11 cellular contexts compared by ENCODE assay signal in the genomic region with DNA sequence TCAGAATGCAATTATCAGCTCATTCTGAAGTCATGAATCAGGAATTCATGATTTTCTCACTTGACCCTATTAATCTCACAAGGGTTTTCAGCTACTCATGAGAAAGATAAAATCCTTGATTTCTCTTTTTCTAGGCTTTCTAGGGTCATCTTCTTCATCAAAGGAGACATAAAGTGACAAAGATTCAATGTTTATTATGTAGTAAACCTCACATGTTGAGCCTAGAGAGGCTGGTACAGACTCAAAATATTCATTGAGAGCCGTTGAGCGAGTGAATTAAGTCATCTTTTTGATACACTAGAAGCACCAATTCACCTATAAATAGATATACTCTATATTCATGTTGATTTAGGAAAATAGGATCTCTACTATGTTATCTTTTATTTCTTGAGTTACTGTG.
DNase-seq lines count a peak whose midpoint lies in the region; ATAC-seq and TF ChIP-seq lines count a peak whose summit lies in the region.
"Had no signal": no experiment of that assay in that cellular context is flagged by ENCODE, and none has a peak within 500 bp of the region (broad histone marks: within the 10 kb centered on the region; RNA-seq: fewer than 3 reads in every experiment).

No MANE protein-coding gene starts in this region.

- peaks cover 58% of the 10 kb centered on the region for H3K4me1 Mint-ChIP-seq in CD8-positive, alpha-beta T cell (ENCODE audit: low read depth)
- peaks cover 86% of the 10 kb centered on the region for H3K4me1 Mint-ChIP-seq in brain
- H3K4me1 Mint-ChIP-seq in natural killer cell treated with Interleukin-12 subunit alpha and Interleukin-12 subunit beta and Interleukin-15 and Interleukin-18, amount 100 ng/mL, for 72 hours (ENCODE audit: low read depth in 2 of 2): peaks cover 57 to 59% of the 10 kb centered on the region in 2 donors

- no peaks in the 10 kb centered on the region for H3K79me1 ChIP-seq in neuronal stem cell (ENCODE audit: low read depth, low read length)

- WGBS in neuronal stem cell (ENCODE audit: extremely low coverage in 2 of 2, insufficient read length in 2 of 2, insufficient replicate concordance in 1 of 2), 2 donors: no CpG with 5 or more reads among the region's 2 CpGs

- H3K9me3 Mint-ChIP-seq in CD8-positive, alpha-beta T cell: peaks cover under 1% of the 10 kb centered on the region
- H3K9me3 Mint-ChIP-seq in brain: no peaks in the 10 kb centered on the region
- no peaks in the 10 kb centered on the region for H3K9me3 Mint-ChIP-seq in natural killer cell treated with Interleukin-12 subunit alpha and Interleukin-12 subunit beta and Interleukin-15 and Interleukin-18, amount 100 ng/mL, for 72 hours
- H3K9me3 Mint-ChIP-seq: memory B cell had no signal

- H3K9ac ChIP-seq in Karpas-422 (ENCODE audit: low read length) (no peak overlapping the region; the same call in 1 of the 2 replicates), neuronal stem cell (ENCODE audit: low read depth, low read length, poor library complexity) (no peak overlapping the region)

- no peak overlapping the region for H3K4me3 ChIP-seq in CD8-positive, alpha-beta T cell (ENCODE audit: low read depth, low read length)
- peak overlapping the region; percentile 22; the same call in 1 of the 2 replicates for H3K4me3 ChIP-seq in Karpas-422 (ENCODE audit: low read length)
- H3K4me3 ChIP-seq in neuronal stem cell (ENCODE audit: low read length in 2 of 2): no peak overlapping the region

- H3K79me2 ChIP-seq in Karpas-422 (ENCODE audit: low read length): peaks cover 12% of the 10 kb centered on the region; the same call in 1 of the 2 replicates

- peaks cover 26% of the 10 kb centered on the region for H3K36me3 ChIP-seq in CD8-positive, alpha-beta T cell (ENCODE audit: insufficient read depth, low read length)
- H3K36me3 ChIP-seq in Karpas-422 (ENCODE audit: insufficient read depth, low read length): peaks cover 29% of the 10 kb centered on the region
- H3K36me3 ChIP-seq in neuronal stem cell (replicated peaks in 1 of 2; ENCODE audit: control insufficient read depth in 2 of 2, insufficient read depth in 2 of 2, low read length in 2 of 2): peaks cover 13 to 96% of the 10 kb centered on the region in 2 donors
- H3K36me3 ChIP-seq: thoracic aorta had no signal

- no peak overlapping the region for H3K27ac ChIP-seq in CD8-positive, alpha-beta T cell (ENCODE audit: low read depth, low read length)
- H3K27ac ChIP-seq in Karpas-422 (ENCODE audit: low read length) (peak overlapping the region; percentile 35), neuronal stem cell (replicated peaks; ENCODE audit: low read length) (no peak overlapping the region)
- H3K27ac ChIP-seq: thoracic aorta had no signal

- peak overlapping the region; percentile 85 for H3K27ac Mint-ChIP-seq in CD8-positive, alpha-beta T cell
- peak overlapping the region; percentile 87 to 97 (median 93) for H3K27ac Mint-ChIP-seq in brain
- H3K27ac Mint-ChIP-seq in natural killer cell treated with Interleukin-12 subunit alpha and Interleukin-12 subunit beta and Interleukin-15 and Interleukin-18, amount 100 ng/mL, for 72 hours: peak overlapping the region; percentile 94 to 99
- H3K27ac Mint-ChIP-seq: memory B cell had no signal

- ATAC-seq in CD8-positive, alpha-beta T cell: no peak
- ATAC-seq in natural killer cell treated with Interleukin-12 subunit alpha and Interleukin-12 subunit beta and Interleukin-15 and Interleukin-18, amount 100 ng/mL, for 72 hours: no peak
- ATAC-seq in GM18870 (IDR thresholded peaks at IDR 0.05; ENCODE audit: unreplicated experiment): no peak

- no peak overlapping the region for H2AK5ac ChIP-seq in neuronal stem cell (ENCODE audit: low read depth, low read length)

- H3K4me1 ChIP-seq in CD8-positive, alpha-beta T cell (ENCODE audit: insufficient read depth, low read length): peaks cover 37% of the 10 kb centered on the region
- H3K4me1 ChIP-seq in Karpas-422 (ENCODE audit: low read length): peaks cover 43% of the 10 kb centered on the region
- H3K4me1 ChIP-seq in neuronal stem cell (ENCODE audit: control insufficient read depth in 2 of 2, insufficient read depth in 1 of 2, low read depth in 1 of 2, low read length in 2 of 2): peaks cover 7 to 14% of the 10 kb centered on the region in 2 donors

- H3K27me3 ChIP-seq in CD8-positive, alpha-beta T cell (ENCODE audit: insufficient read depth, low read length): no peaks in the 10 kb centered on the region
- H3K27me3 ChIP-seq in Karpas-422 (ENCODE audit: low read length) (no peaks in the 10 kb centered on the region), neuronal stem cell (ENCODE audit: control insufficient read depth in 3 of 3, insufficient read depth in 3 of 3, low read depth in 1 of 3, low read length in 3 of 3) (no peaks in the 10 kb centered on the region)

- no peak overlapping the region for H2BK12ac ChIP-seq in neuronal stem cell (ENCODE audit: low read length)

- H4K8ac ChIP-seq in neuronal stem cell (ENCODE audit: low read depth, low read length): no peak overlapping the region

- no peaks in the 10 kb centered on the region for H3K27me3 Mint-ChIP-seq in CD8-positive, alpha-beta T cell (ENCODE audit: low read depth)
- peaks cover 3% of the 10 kb centered on the region for H3K27me3 Mint-ChIP-seq in brain
- no peaks in the 10 kb centered on the region for H3K27me3 Mint-ChIP-seq in natural killer cell treated with Interleukin-12 subunit alpha and Interleukin-12 subunit beta and Interleukin-15 and Interleukin-18, amount 100 ng/mL, for 72 hours
- H3K27me3 Mint-ChIP-seq: memory B cell had no signal

- intact Hi-C loops in CD8-positive, alpha-beta T cell (cut with DNase I, micrococcal nuclease): loop anchor here (1.0 to 5.0 kb wide), 11 partner anchors 36 to 602 kb away; partner anchors contain the start of gene FYN (in 2 of the 2)

- POLR2A ChIA-PET in CD8-positive, alpha-beta T cell (lab: Charles Lee): interaction anchor here (0.6 to 1.9 kb wide), 18 partner anchors 25 to 336 kb away, joined by 3 to 9 read pairs (median 4); partner anchors contain the start of gene FYN

- no peak overlapping the region for H3K14ac ChIP-seq in neuronal stem cell (ENCODE audit: low read length)

- H4K91ac ChIP-seq in neuronal stem cell (ENCODE audit: low read depth, low read length, poor library complexity): no peak overlapping the region

- H3K4ac ChIP-seq in neuronal stem cell (ENCODE audit: low read length): no peak overlapping the region

- TF ChIP-seq CTCF in CD8-positive, alpha-beta T cell (IDR thresholded peaks at IDR 0.05): no peak
- no peak for TF ChIP-seq CTCF in brain (conservative IDR thresholded peaks at IDR 0.05)

- CTCF ChIA-PET in CD8-positive, alpha-beta T cell (lab: Charles Lee): interaction anchor here (0.6 to 11.7 kb wide), 43 partner anchors 9 to 331 kb away, joined by 3 to 115 read pairs (median 6); no protein-coding TSS in a partner anchor

- H3K36me3 Mint-ChIP-seq in CD8-positive, alpha-beta T cell: peaks cover 75% of the 10 kb centered on the region
- peaks cover 64% of the 10 kb centered on the region for H3K36me3 Mint-ChIP-seq in brain
- H3K36me3 Mint-ChIP-seq in natural killer cell treated with Interleukin-12 subunit alpha and Interleukin-12 subunit beta and Interleukin-15 and Interleukin-18, amount 100 ng/mL, for 72 hours: peaks cover 9% of the 10 kb centered on the region

- H2BK120ac ChIP-seq in neuronal stem cell (ENCODE audit: low read depth, low read length): no peak overlapping the region

- no peak for DNase-seq in CD8-positive, alpha-beta T cell
- DNase-seq in Karpas-422: no peak
- no peak for DNase-seq in natural killer cell treated with Interleukin-12 subunit alpha and Interleukin-12 subunit beta and Interleukin-15 and Interleukin-18, amount 100 ng/mL, for 72 hours (ENCODE audit: low spot score)
- DNase-seq in HuH-7.5 (ENCODE audit: low spot score): no peak
- no peak for DNase-seq in neuronal stem cell (ENCODE audit: low spot score)
- no peak for DNase-seq in T-helper 9 cell
- DNase-seq: NCI-H524 treated with DMSO at 0.1 percent for 48 hours had no signal

- H3K9me2 ChIP-seq in Karpas-422 (replicated peaks; ENCODE audit: insufficient read depth, low read length): no peaks in the 10 kb centered on the region

- no peak overlapping the region for H3K23ac ChIP-seq in neuronal stem cell (ENCODE audit: low read depth, low read length, poor library complexity)

- H3K4me3 Mint-ChIP-seq in CD8-positive, alpha-beta T cell: no peak overlapping the region
- peak overlapping the region in 4 of 5 experiments; percentile 51 to 79 (median 74) for H3K4me3 Mint-ChIP-seq in brain
- peak overlapping the region; percentile 4 for H3K4me3 Mint-ChIP-seq in natural killer cell treated with Interleukin-12 subunit alpha and Interleukin-12 subunit beta and Interleukin-15 and Interleukin-18, amount 100 ng/mL, for 72 hours
- H3K4me3 Mint-ChIP-seq: memory B cell had no signal

- peak overlapping the region; percentile 45 for H3K4me2 ChIP-seq in Karpas-422 (ENCODE audit: low read depth, low read length, poor library complexity, severe bottlenecking)
- H3K4me2 ChIP-seq in neuronal stem cell (ENCODE audit: insufficient read depth, low read length, poor library complexity, severe bottlenecking): no peak overlapping the region

- H2BK15ac ChIP-seq in neuronal stem cell (ENCODE audit: low read length): no peak overlapping the region

- no peak overlapping the region for H2BK5ac ChIP-seq in neuronal stem cell (ENCODE audit: low read length)

- H3K9me3 ChIP-seq in CD8-positive, alpha-beta T cell (ENCODE audit: low read length): no peaks in the 10 kb centered on the region
- no peaks in the 10 kb centered on the region for H3K9me3 ChIP-seq in Karpas-422 (ENCODE audit: low read length)
- no peaks in the 10 kb centered on the region for H3K9me3 ChIP-seq in neuronal stem cell (replicated peaks in 1 of 2; ENCODE audit: control insufficient read depth in 2 of 2, insufficient read depth in 1 of 2, low read depth in 1 of 2, low read length in 2 of 2)
- H3K9me3 ChIP-seq: thoracic aorta had no signal

- H2AFZ ChIP-seq in Karpas-422 (ENCODE audit: low read length) (no peak overlapping the region), neuronal stem cell (ENCODE audit: low read length) (no peak overlapping the region)

- no peak overlapping the region for H3K18ac ChIP-seq in neuronal stem cell (ENCODE audit: low read length)

- H4K20me1 ChIP-seq in Karpas-422 (ENCODE audit: insufficient read depth, low read depth, low read length): no peaks in the 10 kb centered on the region
